ENCODE assay signal across 22 cellular contexts in the genomic region with DNA sequence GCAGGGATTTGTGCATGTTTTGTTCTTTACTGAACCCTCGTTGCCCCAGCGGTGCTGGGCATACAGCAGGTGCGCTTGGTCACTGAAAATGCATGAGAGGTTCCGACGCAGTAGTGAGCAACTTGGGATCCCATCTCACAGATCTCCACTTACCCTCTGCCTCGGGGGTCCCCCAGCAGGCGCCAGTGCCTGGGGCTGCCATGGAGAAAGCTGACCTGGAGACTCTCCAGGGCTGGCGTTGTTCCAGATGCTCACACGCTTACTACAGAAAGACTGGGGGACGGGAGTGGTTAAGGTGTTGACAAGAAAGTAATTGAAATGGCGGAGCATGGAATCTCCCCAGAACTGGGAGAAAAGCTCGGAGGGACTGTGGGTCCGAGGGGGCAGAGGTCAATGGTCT. TPM values are rescaled to one million over a fixed set of nuclear protein-coding genes. Genes with fewer than 3 reads are reported as not detected.
DNase-seq lines count a peak whose midpoint lies in the region; ATAC-seq and TF ChIP-seq lines count a peak whose summit lies in the region.
"Had no signal": no experiment of that assay in that cellular context is flagged by ENCODE, and none has a peak within 500 bp of the region (broad histone marks: within the 10 kb centered on the region; RNA-seq: fewer than 3 reads in every experiment).

No MANE protein-coding gene starts in this region.

- H3K9ac ChIP-seq in endodermal cell (ENCODE audit: extremely low read depth, low read length, poor library complexity, severe bottlenecking): no peak overlapping the region
- H3K9ac ChIP-seq: GM23248 had no signal

- H3K9me3 Mint-ChIP-seq in endodermal cell: no peaks in the 10 kb centered on the region
- no peaks in the 10 kb centered on the region for H3K9me3 Mint-ChIP-seq in neural crest cell

- H3K36me3 ChIP-seq in endodermal cell (ENCODE audit: control insufficient read depth, insufficient read depth, low read length): peaks cover 5% of the 10 kb centered on the region
- H3K36me3 ChIP-seq in sigmoid colon: no peaks in the 10 kb centered on the region
- H3K36me3 ChIP-seq: BE2C, HAP-1 had no signal

- H3K4me3 Mint-ChIP-seq in endodermal cell (no peak overlapping the region), neural crest cell (no peak overlapping the region)
- H3K4me3 Mint-ChIP-seq: CD4-positive, CD25-positive, alpha-beta regulatory T cell; CD8-positive, alpha-beta memory T cell had no signal

- TF ChIP-seq CTCF in endodermal cell (conservative IDR thresholded peaks at IDR 0.05) (no peak), neural crest cell (conservative IDR thresholded peaks at IDR 0.05) (no peak), sigmoid colon (IDR thresholded peaks at IDR 0.05) (no peak)

- WGBS in endodermal cell (ENCODE audit: insufficient coverage in 1 of 2, insufficient read length in 1 of 2), 2 experiments: 89 to 91% methylated on average over 9 to 13 of the region's 13 CpGs
- 81 to 90% methylated on average over 13 of the region's 13 CpGs for whole genome bisulfite sequencing in sigmoid colon, 2 donors

- H3K27me3 ChIP-seq in endodermal cell (ENCODE audit: control insufficient read depth, insufficient read depth, low read length, poor library complexity, severe bottlenecking) (no peaks in the 10 kb centered on the region), sigmoid colon (no peaks in the 10 kb centered on the region)
- H3K27me3 ChIP-seq: BE2C had no signal

- H3K4me1 ChIP-seq in endodermal cell (ENCODE audit: control insufficient read depth, insufficient read depth, low read length) (no peaks in the 10 kb centered on the region), sigmoid colon (no peaks in the 10 kb centered on the region)
- H3K4me1 ChIP-seq: BE2C, HAP-1 had no signal

- no peak for ATAC-seq in HG03378 (IDR thresholded peaks at IDR 0.05; ENCODE audit: unreplicated experiment)

- no peaks in the 10 kb centered on the region for H3K9me3 ChIP-seq in endodermal cell (ENCODE audit: control insufficient read depth, low read length)
- no peaks in the 10 kb centered on the region for H3K9me3 ChIP-seq in sigmoid colon
- H3K9me3 ChIP-seq: BE2C, HAP-1 had no signal

- H3K36me3 Mint-ChIP-seq in endodermal cell (ENCODE audit: low read depth): peaks cover 12% of the 10 kb centered on the region
- no peaks in the 10 kb centered on the region for H3K36me3 Mint-ChIP-seq in neural crest cell (ENCODE audit: low read depth)
- H3K36me3 Mint-ChIP-seq: CD4-positive, CD25-positive, alpha-beta regulatory T cell; CD8-positive, alpha-beta memory T cell had no signal

- DNase-seq in activated effector memory CD4-positive, alpha-beta T cell treated with anti-CD3 and anti-CD28 coated beads, Interleukin-2, amount 50 U/mL, for 16 hours: peak; percentile 22
- DNase-seq in activated effector memory CD4-positive, alpha-beta T cell treated with Interleukin-2 at 50 U/mL for 16 hours: no peak
- DNase-seq in endodermal cell (no peak), neural crest cell (ENCODE audit: low read depth, low spot score) (no peak), sigmoid colon (peak; percentile 36), NCI-H446 treated with DMSO at 0.1 percent for 48 hours (lab: John Stamatoyannopoulos, UW) (no peak)
- DNase-seq: ACHN; BE2C; C1 segment of cervical spinal cord; CD4-positive, CD25-positive, alpha-beta regulatory T cell; CD8-positive, alpha-beta memory T cell; COR-L47; DMS 273 treated with DMSO at 0.1 percent for 48 hours; DMS53; DND-41; EL; GM23248 had no signal

- intact Hi-C loops in sigmoid colon (cut with DNase I): no loop called here

- no peak for TF ChIP-seq EP300 in sigmoid colon (IDR thresholded peaks at IDR 0.05)

- H3K4me3 ChIP-seq in endodermal cell (ENCODE audit: low read length): no peak overlapping the region
- no peak overlapping the region for H3K4me3 ChIP-seq in sigmoid colon
- H3K4me3 ChIP-seq: GM23248, HAP-1 had no signal

- no peaks in the 10 kb centered on the region for H3K27me3 Mint-ChIP-seq in endodermal cell (ENCODE audit: insufficient read depth)
- H3K27me3 Mint-ChIP-seq in neural crest cell (ENCODE audit: low read depth): no peaks in the 10 kb centered on the region
- H3K27me3 Mint-ChIP-seq: CD4-positive, CD25-positive, alpha-beta regulatory T cell had no signal

- no peak for TF ChIP-seq POLR2A in sigmoid colon (IDR thresholded peaks at IDR 0.05)

- H3K27ac ChIP-seq in endodermal cell (ENCODE audit: low read depth, low read length) (no peak overlapping the region), sigmoid colon (no peak overlapping the region)
- H3K27ac ChIP-seq: GM23248, HL-60 had no signal

- H3K4me1 Mint-ChIP-seq in endodermal cell (peaks cover 11% of the 10 kb centered on the region), neural crest cell (peaks cover 14% of the 10 kb centered on the region)
- H3K4me1 Mint-ChIP-seq: CD4-positive, CD25-positive, alpha-beta regulatory T cell; CD8-positive, alpha-beta memory T cell had no signal

- peak overlapping the region; percentile 33 for H3K27ac Mint-ChIP-seq in endodermal cell
- H3K27ac Mint-ChIP-seq in neural crest cell (ENCODE audit: unreplicated experiment): peak overlapping the region; percentile 29
- H3K27ac Mint-ChIP-seq: CD4-positive, CD25-positive, alpha-beta regulatory T cell had no signal

RNA-seq across cellular contexts. Expression of gene GLT1D1, which starts 14.2 kb away (rescaled TPM):
- 10 to 100 TPM; 23.8 to 25.4 TPM for total RNA-seq in endodermal cell
- polyA plus RNA-seq in endodermal cell (2013, experiment 1 of 2): 7.3 TPM
- polyA plus RNA-seq in endodermal cell (2013, experiment 2 of 2): 7.9 TPM
- total RNA-seq in neural crest cell: 7.4 and 8.6 TPM in 2 replicates
- total RNA-seq in sigmoid colon: under 1 TPM; 0.28 to 0.95 (median 0.43) TPM
- under 1 TPM; 0.23 to 0.60 (median 0.50) TPM for polyA plus RNA-seq in sigmoid colon
- total RNA-seq: CD4-positive, CD25-positive, alpha-beta regulatory T cell; GM23248; H4; HT1080 had no signal
- polyA plus RNA-seq: GM23248 had no signal

RNA-seq across cellular contexts. Expression of gene SLC15A4, which starts 43.7 kb away (rescaled TPM):
- total RNA-seq in endodermal cell (10 to 100 TPM; 28.2 to 39.5 TPM), neural crest cell (19.4 TPM in 2 replicates), sigmoid colon (10 to 100 TPM; 19.4 to 42.0 (median 24.2) TPM)
- polyA plus RNA-seq in endodermal cell (2013, experiment 1 of 2): 18.9 TPM
- polyA plus RNA-seq in endodermal cell (2013, experiment 2 of 2): 21.5 TPM
- 10 to 100 TPM in 1 of 3 donors, 1 to 10 TPM in 2; 3.6 to 14.0 (median 3.7) TPM for polyA plus RNA-seq in sigmoid colon

Comparison
In these comparisons a context has a peak if more than half of its experiments do, and no peak if none do; other contexts are left out.
1. DNase-seq: peak in activated effector memory CD4-positive, alpha-beta T cell treated with anti-CD3 and anti-CD28 coated beads, Interleukin-2, amount 50 U/mL, for 16 hours (single experiment) and sigmoid colon (single experiment); none in activated effector memory CD4-positive, alpha-beta T cell treated with Interleukin-2 at 50 U/mL for 16 hours (single experiment), endodermal cell (single experiment), neural crest cell (single experiment) and NCI-H446 treated with DMSO at 0.1 percent for 48 hours (single experiment).